Comparison of ENCODE assay signal across 8 cellular contexts in the genomic region with DNA sequence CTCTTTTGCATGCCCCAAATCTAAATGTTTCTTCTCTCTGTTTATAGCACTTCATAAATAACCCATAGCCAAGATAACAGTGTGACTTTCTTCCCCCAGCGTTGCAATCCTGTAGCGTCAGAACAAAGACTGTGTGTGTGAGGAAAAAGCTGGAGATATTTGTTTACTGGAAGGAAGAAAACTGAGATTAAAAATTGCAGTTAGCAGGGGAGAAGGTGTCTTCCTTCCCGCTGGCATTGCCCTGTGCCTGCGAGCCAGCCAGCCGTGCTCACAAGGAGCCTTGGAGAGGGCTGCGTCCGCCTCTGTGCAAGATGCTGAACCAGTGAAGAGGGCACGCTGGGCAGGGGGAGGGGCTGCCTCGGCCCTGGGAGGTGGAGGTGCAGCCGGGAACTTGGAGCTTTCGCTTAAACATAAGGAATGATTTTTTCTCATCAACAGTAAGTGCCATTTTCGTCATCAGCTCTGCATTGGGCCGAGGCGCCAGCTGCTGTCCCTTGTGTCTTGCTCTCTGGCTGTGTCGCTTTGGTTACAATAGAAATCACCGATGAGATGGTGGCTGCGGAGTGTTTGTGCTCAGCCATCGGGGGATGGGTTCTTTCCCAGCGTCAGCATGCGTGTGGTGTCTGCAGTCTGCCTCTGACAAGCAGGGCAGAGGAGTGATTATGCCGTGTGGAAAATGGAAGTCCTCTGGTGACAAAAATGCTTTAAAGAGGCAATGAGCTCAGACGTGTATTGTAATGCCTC.
DNase-seq lines count a peak whose midpoint lies in the region; TF ChIP-seq lines count a peak whose summit lies in the region.

No MANE protein-coding gene starts in this region.

- DNase-seq in DMS79 (lab: John Stamatoyannopoulos, UW), result peak; percentile 94
- DNase-seq in HEK293T (ENCODE audit: extremely low spot score), result peak; percentile 61
- DNase-seq in NCI-H82 (lab: John Stamatoyannopoulos, UW), result peak; percentile 75
- DNase-seq in effector memory CD4-positive, alpha-beta T cell, result no peak
- DNase-seq in mesothelial cell of epicardium (ENCODE audit: low spot score in 2 of 2, unreplicated experiment in 2 of 2), result peak in 1 of 2 experiments; percentile 53
- peak; percentile 77 for DNase-seq in type B pancreatic cell (ENCODE audit: extremely low spot score, unreplicated experiment)
- DNase-seq in activated CD8-positive, alpha-beta memory T cell treated with anti-CD3 and anti-CD28 coated beads, Interleukin-2, amount 50 U/mL, for 4 hours, result no peak
- DNase-seq in ACHN, result no peak

- H3K4me1 Mint-ChIP-seq in mesothelial cell of epicardium (peaks cover 50% of the 10 kb centered on the region), type B pancreatic cell (ENCODE audit: unreplicated experiment) (peaks cover 60% of the 10 kb centered on the region)

- H3K4me3 ChIP-seq in effector memory CD4-positive, alpha-beta T cell (ENCODE audit: insufficient read depth, low read depth, low read length, poor library complexity, severe bottlenecking), result no peak overlapping the region

- H3K27ac Mint-ChIP-seq in mesothelial cell of epicardium (peak overlapping the region; percentile 59), type B pancreatic cell (peak overlapping the region; percentile 90)

- peaks cover 7% of the 10 kb centered on the region for H3K36me3 ChIP-seq in effector memory CD4-positive, alpha-beta T cell (ENCODE audit: control insufficient read depth, insufficient read depth, low read length)

- H3K36me3 Mint-ChIP-seq in mesothelial cell of epicardium (peaks cover 2% of the 10 kb centered on the region), type B pancreatic cell (peaks cover 7% of the 10 kb centered on the region)

- no peaks in the 10 kb centered on the region for H3K9me3 ChIP-seq in effector memory CD4-positive, alpha-beta T cell (ENCODE audit: control insufficient read depth, low read length)

- in situ Hi-C loops in ACHN (cut with HindIII; ENCODE audit: low pct_ligation_motif_present, low pct_unique_long_range_greater_than_20kb, low sequenced_read_pairs), result no loop called here

- TF ChIP-seq CTCF in mesothelial cell of epicardium (IDR thresholded peaks at IDR 0.05; ENCODE audit: unreplicated experiment) (no peak), type B pancreatic cell (conservative IDR thresholded peaks at IDR 0.05) (no peak)

- H3K4me1 ChIP-seq in effector memory CD4-positive, alpha-beta T cell (ENCODE audit: control insufficient read depth, insufficient read depth, low read length, poor library complexity, severe bottlenecking), result peaks cover 22% of the 10 kb centered on the region

- H3K27me3 Mint-ChIP-seq in mesothelial cell of epicardium (ENCODE audit: low read depth) (no peaks in the 10 kb centered on the region), type B pancreatic cell (no peaks in the 10 kb centered on the region)

- POLR2A ChIA-PET in HEK293T (lab: Yijun Ruan, JAX), result interaction anchor here (0.9 kb wide), 1 partner anchor 12 kb away, joined by 3 read pairs; no protein-coding TSS in a partner anchor

- CTCF ChIA-PET in HEK293T (lab: Yijun Ruan, JAX), result no interaction called here

- no peaks in the 10 kb centered on the region for H3K27me3 ChIP-seq in effector memory CD4-positive, alpha-beta T cell (replicated peaks; ENCODE audit: control insufficient read depth, insufficient read depth, low read length, poor library complexity, severe bottlenecking)

- H3K27ac ChIP-seq in effector memory CD4-positive, alpha-beta T cell (ENCODE audit: insufficient read depth, low read length, poor library complexity, severe bottlenecking), result peak overlapping the region; percentile 71

- H3K9me3 Mint-ChIP-seq in mesothelial cell of epicardium (no peaks in the 10 kb centered on the region), type B pancreatic cell (no peaks in the 10 kb centered on the region)

- H3K4me3 Mint-ChIP-seq in mesothelial cell of epicardium, result peak overlapping the region; percentile 77
- peak overlapping the region; percentile 91 for H3K4me3 Mint-ChIP-seq in type B pancreatic cell

TF ChIP-seq in HEK293T, 16 proteins besides CTCF, POLR2A, EP300 and RAD21:
- no peak for TF ChIP-seq SP1 (IDR thresholded peaks at IDR 0.05)
- TF ChIP-seq ZNF384 (IDR thresholded peaks at IDR 0.05), result no peak
- no peak for TF ChIP-seq ELF4 (IDR thresholded peaks at IDR 0.05)
- TF ChIP-seq LEF1 (IDR thresholded peaks at IDR 0.05; ENCODE audit: borderline replicate concordance), result no peak
- no peak for TF ChIP-seq ARNT (IDR thresholded peaks at IDR 0.05)
- no peak for TF ChIP-seq FOXM1 (IDR thresholded peaks at IDR 0.05; ENCODE audit: borderline replicate concordance)
- TF ChIP-seq FOXA1 (IDR thresholded peaks at IDR 0.05), result no peak
- no peak for TF ChIP-seq PKNOX1 (IDR thresholded peaks at IDR 0.05)
- no peak for TF ChIP-seq BHLHE40 (IDR thresholded peaks at IDR 0.05; ENCODE audit: borderline replicate concordance)
- no peak for TF ChIP-seq CTBP1 (IDR thresholded peaks at IDR 0.05; ENCODE audit: borderline replicate concordance)
- TF ChIP-seq SUZ12 (IDR thresholded peaks at IDR 0.05), result no peak
- TF ChIP-seq TARDBP (IDR thresholded peaks at IDR 0.05), result no peak
- TF ChIP-seq NFRKB (IDR thresholded peaks at IDR 0.05), result no peak

Comparison
In these comparisons a context has a peak if more than half of its experiments do, and no peak if none do; other contexts are left out.
1. DNase-seq: peak in DMS79 (single experiment), HEK293T (single experiment), NCI-H82 (single experiment) and type B pancreatic cell (single experiment); none in effector memory CD4-positive, alpha-beta T cell (0 of 3), activated CD8-positive, alpha-beta memory T cell treated with anti-CD3 and anti-CD28 coated beads, Interleukin-2, amount 50 U/mL, for 4 hours (single experiment) and ACHN (single experiment).